20 cellular contexts compared by ENCODE assay signal in genomic region chr2:1749750-1750149, GRCh38. TPM values are rescaled to one million over a fixed set of nuclear protein-coding genes. Genes with fewer than 3 reads are reported as not detected.
"Had no signal": no experiment of that assay in that cellular context is flagged by ENCODE, and none has a peak within 500 bp of the region (broad histone marks: within the 10 kb centered on the region; RNA-seq: fewer than 3 reads in every experiment).

No MANE protein-coding gene starts in this region.

- H3K9me3 ChIP-seq: gastrocnemius medialis, heart left ventricle, neutrophil, suprapubic skin had no signal

- H3K4me3 Mint-ChIP-seq: activated CD4-positive, alpha-beta memory T cell treated with anti-CD3 and anti-CD28 coated beads, Interleukin-2, amount 10 ng/mL, durations not matched to agents 7 days and 5 days; activated naive CD8-positive, alpha-beta T cell; immature natural killer cell; naive thymus-derived CD8-positive, alpha-beta T cell; WTC11 had no signal

- H3K27ac Mint-ChIP-seq: activated CD4-positive, alpha-beta memory T cell treated with anti-CD3 and anti-CD28 coated beads, Interleukin-2, amount 10 ng/mL, durations not matched to agents 7 days and 5 days; activated naive CD8-positive, alpha-beta T cell; immature natural killer cell; naive thymus-derived CD8-positive, alpha-beta T cell; progenitor cell of endocrine pancreas; WTC11 had no signal

- H3K4me2 ChIP-seq: smooth muscle cell had no signal

- H3K27ac ChIP-seq: gastrocnemius medialis, heart left ventricle, neutrophil, suprapubic skin, upper lobe of left lung had no signal

- H3K36me3 ChIP-seq: gastrocnemius medialis, heart left ventricle, neutrophil, suprapubic skin, upper lobe of left lung had no signal

- H3K4me3 ChIP-seq: gastrocnemius medialis, heart left ventricle, smooth muscle cell, suprapubic skin, upper lobe of left lung had no signal

- H3K9me3 Mint-ChIP-seq: activated CD4-positive, alpha-beta memory T cell treated with anti-CD3 and anti-CD28 coated beads, Interleukin-2, amount 10 ng/mL, durations not matched to agents 7 days and 5 days; immature natural killer cell had no signal

- H3K36me3 Mint-ChIP-seq: activated naive CD8-positive, alpha-beta T cell; brain; immature natural killer cell had no signal

- H3K4me1 Mint-ChIP-seq: activated CD4-positive, alpha-beta memory T cell treated with anti-CD3 and anti-CD28 coated beads, Interleukin-2, amount 10 ng/mL, durations not matched to agents 7 days and 5 days had no signal

- DNase-seq: activated CD4-positive, alpha-beta memory T cell treated with anti-CD3 and anti-CD28 coated beads, Interleukin-2, amount 10 ng/mL, durations not matched to agents 7 days and 5 days; activated CD4-positive, alpha-beta T cell treated with anti-CD3 and anti-CD28 coated beads for 4 hours; activated gamma-delta T cell treated with Interleukin-2 at 50 U/mL for 16 hours; dermis blood vessel endothelial cell; gastrocnemius medialis; immature natural killer cell; left cardiac atrium; stimulated activated naive CD8-positive, alpha-beta T cell treated with anti-CD3 and anti-CD28 coated beads, Interleukin-15, Interleukin-2, amounts not matched to agents 100 U/mL and 50 U/mL, for 24 hours; T-helper 2 cell had no signal

- ATAC-seq: gastrocnemius medialis; heart left ventricle; left cardiac atrium; naive thymus-derived CD8-positive, alpha-beta T cell; right cardiac atrium; stimulated activated naive CD8-positive, alpha-beta T cell treated with anti-CD3 and anti-CD28 coated beads, Interleukin-15, Interleukin-2, amounts not matched to agents 100 U/mL and 50 U/mL, for 24 hours; WTC11 had no signal

- H3K27me3 ChIP-seq: upper lobe of left lung had no signal

RNA-seq across cellular contexts. Expression of gene PXDN, which starts 5.4 kb away (rescaled TPM):
- total RNA-seq: activated CD4-positive, alpha-beta memory T cell treated with anti-CD3 and anti-CD28 coated beads, Interleukin-2, amount 10 ng/mL, durations not matched to agents 7 days and 5 days had no signal
